ENCODE assay signal across 2 cellular contexts in genomic region chr1:1330366-1331067, GRCh38.
TF ChIP-seq lines count a peak whose summit lies in the region.

No MANE protein-coding gene starts in this region.

TF ChIP-seq in HepG2, 621 proteins besides CTCF, POLR2A, EP300 and RAD21 (continues in another document):
- 0 out of 2 replicates have a peak, but pooled peaks have one; percentile 37 for TF ChIP-seq ZNF749 (CRISPR knock-in tag; IDR thresholded peaks at IDR 0.05; ENCODE audit: borderline replicate concordance)
- no peak for TF ChIP-seq JDP2 (CRISPR knock-in tag; IDR thresholded peaks at IDR 0.05; ENCODE audit: borderline replicate concordance)
- no peak for TF ChIP-seq ZNF703 (CRISPR knock-in tag; IDR thresholded peaks at IDR 0.05; ENCODE audit: borderline replicate concordance)
- TF ChIP-seq ZFP82 (CRISPR knock-in tag; IDR thresholded peaks at IDR 0.05; ENCODE audit: borderline replicate concordance) = no peak
- TF ChIP-seq, protein P1, sequence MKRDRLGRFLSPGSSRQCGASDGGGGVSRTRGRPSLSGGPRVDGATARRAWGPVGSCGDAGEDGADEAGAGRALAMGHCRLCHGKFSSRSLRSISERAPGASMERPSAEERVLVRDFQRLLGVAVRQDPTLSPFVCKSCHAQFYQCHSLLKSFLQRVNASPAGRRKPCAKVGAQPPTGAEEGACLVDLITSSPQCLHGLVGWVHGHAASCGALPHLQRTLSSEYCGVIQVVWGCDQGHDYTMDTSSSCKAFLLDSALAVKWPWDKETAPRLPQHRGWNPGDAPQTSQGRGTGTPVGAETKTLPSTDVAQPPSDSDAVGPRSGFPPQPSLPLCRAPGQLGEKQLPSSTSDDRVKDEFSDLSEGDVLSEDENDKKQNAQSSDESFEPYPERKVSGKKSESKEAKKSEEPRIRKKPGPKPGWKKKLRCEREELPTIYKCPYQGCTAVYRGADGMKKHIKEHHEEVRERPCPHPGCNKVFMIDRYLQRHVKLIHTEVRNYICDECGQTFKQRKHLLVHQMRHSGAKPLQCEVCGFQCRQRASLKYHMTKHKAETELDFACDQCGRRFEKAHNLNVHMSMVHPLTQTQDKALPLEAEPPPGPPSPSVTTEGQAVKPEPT (CRISPR knock-in tag; IDR thresholded peaks at IDR 0.05; ENCODE audit: low read depth) = 0 out of 2 replicates have a peak, but pooled peaks have one; percentile 15
- 0 out of 2 replicates have a peak, but pooled peaks have one; percentile 5 for TF ChIP-seq POLR2G (IDR thresholded peaks at IDR 0.05; ENCODE audit: low read depth, low read length)
- 0 out of 2 replicates have a peak, but pooled peaks have one; percentile 5 for TF ChIP-seq MEF2D (CRISPR knock-in tag; IDR thresholded peaks at IDR 0.05)
- TF ChIP-seq SALL1 (CRISPR knock-in tag; IDR thresholded peaks at IDR 0.05) = peak; percentile 17; the same call in 1 of the 2 replicates
- 0 out of 2 replicates have a peak, but pooled peaks have one; percentile 26 for TF ChIP-seq ZGPAT (CRISPR knock-in tag; IDR thresholded peaks at IDR 0.05)
- no peak for TF ChIP-seq ZNF567 (CRISPR knock-in tag; IDR thresholded peaks at IDR 0.05; ENCODE audit: borderline replicate concordance)
- TF ChIP-seq ZSCAN20 (CRISPR knock-in tag; IDR thresholded peaks at IDR 0.05; ENCODE audit: borderline replicate concordance) = no peak
- TF ChIP-seq PRDM10 (CRISPR knock-in tag; IDR thresholded peaks at IDR 0.05; ENCODE audit: low read depth) = peak; percentile 15; the same call in 1 of the 2 replicates
- TF ChIP-seq ZZZ3 (CRISPR knock-in tag; IDR thresholded peaks at IDR 0.05; ENCODE audit: borderline replicate concordance) = no peak; the same call in 1 of the 2 replicates
- 0 out of 2 replicates have a peak, but pooled peaks have one; percentile 19 for TF ChIP-seq ZNF138 (CRISPR knock-in tag; IDR thresholded peaks at IDR 0.05; ENCODE audit: low read depth)
- TF ChIP-seq SPEN (CRISPR knock-in tag; IDR thresholded peaks at IDR 0.05; ENCODE audit: low read depth) = 0 out of 2 replicates have a peak, but pooled peaks have one; percentile 7
- TF ChIP-seq YEATS4 (CRISPR knock-in tag; IDR thresholded peaks at IDR 0.05; ENCODE audit: borderline replicate concordance) = 0 out of 2 replicates have a peak, but pooled peaks have one; percentile 25
- TF ChIP-seq ZNF607 (CRISPR knock-in tag; IDR thresholded peaks at IDR 0.05; ENCODE audit: borderline replicate concordance) = 0 out of 2 replicates have a peak, but pooled peaks have one; percentile 4
- TF ChIP-seq POLR2AphosphoS2 (IDR thresholded peaks at IDR 0.05; ENCODE audit: low read depth, low read length) = peak; percentile 18; the same call in 1 of the 2 replicates
- TF ChIP-seq BORCS8-MEF2B (CRISPR knock-in tag; IDR thresholded peaks at IDR 0.05) = 0 out of 2 replicates have a peak, but pooled peaks have one; percentile 36
- TF ChIP-seq TCF12 (IDR thresholded peaks at IDR 0.05) = no peak
- TF ChIP-seq TCF12 (CRISPR knock-in tag; IDR thresholded peaks at IDR 0.05) = peak; percentile 29; the same call in 1 of the 2 replicates
- TF ChIP-seq ARNT (IDR thresholded peaks at IDR 0.05) = no peak
- TF ChIP-seq ZBTB21 (CRISPR knock-in tag; IDR thresholded peaks at IDR 0.05) = 0 out of 2 replicates have a peak, but pooled peaks have one; percentile 8
- TF ChIP-seq ZNF563 (CRISPR knock-in tag; IDR thresholded peaks at IDR 0.05) = 0 out of 2 replicates have a peak, but pooled peaks have one; percentile 44

TF ChIP-seq in SK-N-SH, 30 proteins besides CTCF, POLR2A, EP300 and RAD21:
- TF ChIP-seq SMC3 (IDR thresholded peaks at IDR 0.05; ENCODE audit: low read depth, low read length) (no peak), GABPA (IDR thresholded peaks at IDR 0.05; ENCODE audit: low read depth) (no peak), TCF12 (IDR thresholded peaks at IDR 0.05) (no peak), FOXM1 (IDR thresholded peaks at IDR 0.05; ENCODE audit: low read depth) (no peak), FOSL2 (IDR thresholded peaks at IDR 0.05; ENCODE audit: borderline replicate concordance, low read depth) (no peak), TAF1 (IDR thresholded peaks at IDR 0.05; ENCODE audit: borderline replicate concordance, low read depth, low read length) (no peak), YY1 (IDR thresholded peaks at IDR 0.05; ENCODE audit: low read depth) (no peak), JUND (IDR thresholded peaks at IDR 0.05) (no peak), NFIC (IDR thresholded peaks at IDR 0.05; ENCODE audit: borderline replicate concordance) (no peak), GATA2 (CRISPR knock-in tag; IDR thresholded peaks at IDR 0.05) (no peak), FOXJ3 (CRISPR knock-in tag; IDR thresholded peaks at IDR 0.05) (no peak)
- TF ChIP-seq, protein P2, sequence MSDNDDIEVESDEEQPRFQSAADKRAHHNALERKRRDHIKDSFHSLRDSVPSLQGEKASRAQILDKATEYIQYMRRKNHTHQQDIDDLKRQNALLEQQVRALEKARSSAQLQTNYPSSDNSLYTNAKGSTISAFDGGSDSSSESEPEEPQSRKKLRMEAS (IDR thresholded peaks at IDR 0.05; ENCODE audit: low read depth) = no peak
- TF ChIP-seq, protein P3, sequence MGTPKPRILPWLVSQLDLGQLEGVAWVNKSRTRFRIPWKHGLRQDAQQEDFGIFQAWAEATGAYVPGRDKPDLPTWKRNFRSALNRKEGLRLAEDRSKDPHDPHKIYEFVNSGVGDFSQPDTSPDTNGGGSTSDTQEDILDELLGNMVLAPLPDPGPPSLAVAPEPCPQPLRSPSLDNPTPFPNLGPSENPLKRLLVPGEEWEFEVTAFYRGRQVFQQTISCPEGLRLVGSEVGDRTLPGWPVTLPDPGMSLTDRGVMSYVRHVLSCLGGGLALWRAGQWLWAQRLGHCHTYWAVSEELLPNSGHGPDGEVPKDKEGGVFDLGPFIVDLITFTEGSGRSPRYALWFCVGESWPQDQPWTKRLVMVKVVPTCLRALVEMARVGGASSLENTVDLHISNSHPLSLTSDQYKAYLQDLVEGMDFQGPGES (IDR thresholded peaks at IDR 0.05; ENCODE audit: low read depth, low read length) = no peak
